Comparison of ENCODE assay signal across 25 cellular contexts in the genomic region with DNA sequence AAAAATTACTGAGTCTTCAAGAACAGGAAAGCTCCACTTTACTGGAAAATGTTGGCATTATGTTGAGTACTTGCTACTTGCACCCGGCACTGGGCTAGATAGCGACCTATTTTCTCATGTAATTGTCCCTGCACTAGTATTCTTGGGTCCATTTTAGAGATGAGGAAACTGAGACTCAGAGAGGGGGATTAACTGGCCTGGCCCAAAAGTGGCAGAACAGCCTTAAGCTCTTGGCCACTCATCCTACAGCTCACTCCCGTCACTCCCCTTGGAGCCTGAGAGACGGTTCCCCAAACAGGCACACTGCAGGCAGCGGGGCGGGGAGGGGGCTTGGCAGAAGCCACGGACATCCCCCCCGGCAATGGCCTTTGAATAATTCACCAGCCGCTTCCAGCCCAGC.
"Had no signal": no experiment of that assay in that cellular context is flagged by ENCODE, and none has a peak within 500 bp of the region (broad histone marks: within the 10 kb centered on the region; RNA-seq: fewer than 3 reads in every experiment).

No MANE protein-coding gene starts in this region.

- H3K27me3 ChIP-seq: ascending aorta, right atrium auricular region had no signal

- FAIRE-seq: kidney, urothelium cell line had no signal

- H3K36me3 ChIP-seq: ascending aorta, lower lobe of right lung, right atrium auricular region, spleen, thoracic aorta had no signal

- ATAC-seq: esophagus mucosa, lower lobe of right lung, T-helper 17 cell had no signal

- H3K27ac ChIP-seq: ascending aorta, lower lobe of right lung, right atrium auricular region, spleen, thoracic aorta had no signal

- H3K4me3 ChIP-seq: ascending aorta, lower lobe of right lung, right atrium auricular region, spleen, thoracic aorta had no signal

- H3K9me3 ChIP-seq: ascending aorta, lower lobe of right lung, right atrium auricular region, thoracic aorta had no signal

- DNase-seq: activated CD4-positive, alpha-beta memory T cell treated with anti-CD3 and anti-CD28 coated beads for 36 hours; activated CD4-positive, alpha-beta T cell treated with anti-CD3 and anti-CD28 coated beads, Interleukin-2, amount 10 ng/mL, durations not matched to agents 24 days and 14 days; activated CD4-positive, CD25-positive, alpha-beta regulatory T cell treated with anti-CD3 and anti-CD28 coated beads, Interleukin-2, amount 50 U/mL, for 72 hours; activated CD8-positive, alpha-beta memory T cell treated with anti-CD3 and anti-CD28 coated beads, Interleukin-2, amount 50 U/mL, for 4 hours; activated gamma-delta T cell; activated naive CD4-positive, alpha-beta T cell treated with anti-CD3 and anti-CD28 coated beads, Interleukin-2, amount 10 ng/mL, durations not matched to agents 7 days and 5 days; activated naive CD8-positive, alpha-beta T cell treated with anti-CD3 and anti-CD28 coated beads, Interleukin-2, amount 10 ng/mL, durations not matched to agents 7 days and 5 days; activated T-cell treated with anti-CD3 and anti-CD28 coated beads, Interleukin-2, amount 50 U/mL, for 1 hour; central memory CD4-positive, alpha-beta T cell; foreskin fibroblast; head of caudate nucleus; immature natural killer cell; kidney; lower lobe of right lung; nephron progenitor cell; occipital lobe; spleen; stimulated activated naive CD4-positive, alpha-beta T cell; T-helper 17 cell; trophoblast cell had no signal
